Comparison of ENCODE assay signal across 12 cellular contexts in genomic region chrX:19535481-19535880, GRCh38. TPM values are rescaled to one million over a fixed set of nuclear protein-coding genes. Genes with fewer than 3 reads are reported as not detected.
DNase-seq lines count a peak whose midpoint lies in the region; ATAC-seq and TF ChIP-seq lines count a peak whose summit lies in the region.
"Had no signal": no experiment of that assay in that cellular context is flagged by ENCODE, and none has a peak within 500 bp of the region (broad histone marks: within the 10 kb centered on the region; RNA-seq: fewer than 3 reads in every experiment).

No MANE protein-coding gene starts in this region.

- H3K27me3 ChIP-seq in cardiac muscle cell (no peaks in the 10 kb centered on the region), right cardiac atrium (ENCODE audit: control insufficient read depth, insufficient read depth) (no peaks in the 10 kb centered on the region)
- no peaks in the 10 kb centered on the region for H3K27me3 ChIP-seq in CD8-positive, alpha-beta memory T cell (ENCODE audit: insufficient read depth, low read length, poor library complexity, severe bottlenecking)

- no peak overlapping the region for H3K4me3 Mint-ChIP-seq in activated T-helper 2 cell treated with anti-CD3 and anti-CD28 coated beads, Interferon-gamma antibody, Interleukin-2, Interleukin-4, amounts not matched to agents 10 μg/mL and 5 μg/mL and 100 μg/mL, durations not matched to agents 14 hours and 24 hours and 36 hours (ENCODE audit: low read depth)
- H3K4me3 Mint-ChIP-seq in CD8-positive, alpha-beta memory T cell, result no peak overlapping the region
- H3K4me3 Mint-ChIP-seq: natural killer cell had no signal

- no peaks in the 10 kb centered on the region for H3K4me1 ChIP-seq in cardiac muscle cell (ENCODE audit: low read depth)
- no peaks in the 10 kb centered on the region for H3K4me1 ChIP-seq in right cardiac atrium (ENCODE audit: control insufficient read depth, insufficient read depth, low read length)
- no peaks in the 10 kb centered on the region for H3K4me1 ChIP-seq in CD8-positive, alpha-beta memory T cell (ENCODE audit: insufficient read depth, low read length)

- no peak overlapping the region for H3K27ac Mint-ChIP-seq in activated T-helper 2 cell treated with anti-CD3 and anti-CD28 coated beads, Interferon-gamma antibody, Interleukin-2, Interleukin-4, amounts not matched to agents 10 μg/mL and 5 μg/mL and 100 μg/mL, durations not matched to agents 14 hours and 24 hours and 36 hours
- H3K27ac Mint-ChIP-seq in CD8-positive, alpha-beta memory T cell, result no peak overlapping the region

- no peak overlapping the region for H3K27ac ChIP-seq in cardiac muscle cell
- H3K27ac ChIP-seq in right cardiac atrium (ENCODE audit: low read length), result no peak overlapping the region
- no peak overlapping the region for H3K27ac ChIP-seq in CD8-positive, alpha-beta memory T cell (ENCODE audit: low read depth, low read length)
- H3K27ac ChIP-seq: SK-N-MC had no signal

- peak; percentile 41 for TF ChIP-seq CTCF in cardiac muscle cell (IDR thresholded peaks at IDR 0.05; ENCODE audit: low read depth, low read length)
- TF ChIP-seq CTCF in fibroblast of pulmonary artery (IDR thresholded peaks at IDR 0.05; ENCODE audit: low read length, missing control alignments), result peak; percentile 45

- H3K4me1 Mint-ChIP-seq in activated T-helper 2 cell treated with anti-CD3 and anti-CD28 coated beads, Interferon-gamma antibody, Interleukin-2, Interleukin-4, amounts not matched to agents 10 μg/mL and 5 μg/mL and 100 μg/mL, durations not matched to agents 14 hours and 24 hours and 36 hours (ENCODE audit: low read depth), result no peaks in the 10 kb centered on the region
- no peaks in the 10 kb centered on the region for H3K4me1 Mint-ChIP-seq in CD8-positive, alpha-beta memory T cell

- H3K36me3 ChIP-seq in cardiac muscle cell, result no peaks in the 10 kb centered on the region
- no peaks in the 10 kb centered on the region for H3K36me3 ChIP-seq in CD8-positive, alpha-beta memory T cell (ENCODE audit: insufficient read depth, low read length)

- H3K9me3 ChIP-seq in cardiac muscle cell (ENCODE audit: low read depth) (no peaks in the 10 kb centered on the region), right cardiac atrium (ENCODE audit: control insufficient read depth, low read length) (no peaks in the 10 kb centered on the region)
- H3K9me3 ChIP-seq in CD8-positive, alpha-beta memory T cell (ENCODE audit: low read length), result no peaks in the 10 kb centered on the region

- no peaks in the 10 kb centered on the region for H3K9me3 Mint-ChIP-seq in activated T-helper 2 cell treated with anti-CD3 and anti-CD28 coated beads, Interferon-gamma antibody, Interleukin-2, Interleukin-4, amounts not matched to agents 10 μg/mL and 5 μg/mL and 100 μg/mL, durations not matched to agents 14 hours and 24 hours and 36 hours
- H3K9me3 Mint-ChIP-seq in CD8-positive, alpha-beta memory T cell, result peaks cover 0 to 2% (median 0%) of the 10 kb centered on the region in 5 donors
- H3K9me3 Mint-ChIP-seq: natural killer cell had no signal

- 77% methylated on average over 2 of the region's 2 CpGs for WGBS in right cardiac atrium

- peak; percentile 23 to 44 for DNase-seq in cardiac muscle cell (ENCODE audit: low read depth in 1 of 2, low spot score in 1 of 2)
- DNase-seq in right cardiac atrium, result no peak
- DNase-seq in OCI-M1 (lab: John Stamatoyannopoulos, UW), result peak; percentile 53
- DNase-seq in fibroblast of pulmonary artery (ENCODE audit: low read depth), result peak; percentile 46
- no peak for DNase-seq in activated T-helper 2 cell treated with anti-CD3 and anti-CD28 coated beads, Interferon-gamma antibody, Interleukin-2, Interleukin-4, amounts not matched to agents 10 μg/mL and 5 μg/mL and 100 μg/mL, durations not matched to agents 14 hours and 24 hours and 36 hours (ENCODE audit: low spot score)
- DNase-seq in GF-D8 (lab: John Stamatoyannopoulos, UW), result no peak
- no peak for DNase-seq in CD8-positive, alpha-beta memory T cell
- DNase-seq: GDM1; natural killer cell; stimulated activated naive CD4-positive, alpha-beta T cell treated with Interleukin-2 at 50 U/mL for 16 hours had no signal

- intact Hi-C loops in right cardiac atrium (cut with DNase I), result loop anchor here in 1 of 4 donors (5.0 kb wide), 1 partner anchor 158 kb away; no protein-coding TSS in a partner anchor
- intact Hi-C loops in activated T-helper 2 cell treated with anti-CD3 and anti-CD28 coated beads, Interferon-gamma antibody, Interleukin-2, Interleukin-4, amounts not matched to agents 10 μg/mL and 5 μg/mL and 100 μg/mL, durations not matched to agents 14 hours and 24 hours and 36 hours (cut with micrococcal nuclease), result no loop called here

- H3K36me3 Mint-ChIP-seq in activated T-helper 2 cell treated with anti-CD3 and anti-CD28 coated beads, Interferon-gamma antibody, Interleukin-2, Interleukin-4, amounts not matched to agents 10 μg/mL and 5 μg/mL and 100 μg/mL, durations not matched to agents 14 hours and 24 hours and 36 hours (ENCODE audit: low read depth), result peaks cover 19% of the 10 kb centered on the region
- H3K36me3 Mint-ChIP-seq in CD8-positive, alpha-beta memory T cell, result peaks cover 0 to 47% (median 5%) of the 10 kb centered on the region in 3 donors
- H3K36me3 Mint-ChIP-seq: natural killer cell had no signal

- H3K27me3 Mint-ChIP-seq in activated T-helper 2 cell treated with anti-CD3 and anti-CD28 coated beads, Interferon-gamma antibody, Interleukin-2, Interleukin-4, amounts not matched to agents 10 μg/mL and 5 μg/mL and 100 μg/mL, durations not matched to agents 14 hours and 24 hours and 36 hours (ENCODE audit: low read depth), result no peaks in the 10 kb centered on the region
- H3K27me3 Mint-ChIP-seq in CD8-positive, alpha-beta memory T cell, result no peaks in the 10 kb centered on the region

- CTCF ChIA-PET in CD8-positive, alpha-beta memory T cell (lab: Charles Lee), result interaction anchor here (0.9 kb wide), 1 partner anchor 163 kb away, joined by 5 read pairs; no protein-coding TSS in a partner anchor

- no peak for ATAC-seq in right cardiac atrium
- no peak for ATAC-seq in HG02642 (IDR thresholded peaks at IDR 0.05; ENCODE audit: poor library complexity, unreplicated experiment)

- POLR2A ChIA-PET in CD8-positive, alpha-beta memory T cell (lab: Charles Lee), result no interaction called here

- no peak overlapping the region for H3K4me3 ChIP-seq in cardiac muscle cell
- no peak overlapping the region for H3K4me3 ChIP-seq in right cardiac atrium (ENCODE audit: low read length)
- H3K4me3 ChIP-seq in fibroblast of pulmonary artery (replicated peaks; ENCODE audit: low read depth, low read length), result no peak overlapping the region
- no peak overlapping the region for H3K4me3 ChIP-seq in CD8-positive, alpha-beta memory T cell (ENCODE audit: low read length)
- H3K4me3 ChIP-seq: SK-N-MC had no signal

RNA-seq across cellular contexts. Expression of gene MAP3K15, which starts 20.2 kb away (rescaled TPM):
- total RNA-seq in cardiac muscle cell, result 1.2 and 1.7 TPM in 2 replicates
- 1.9 and 2.8 TPM in 2 replicates for polyA plus RNA-seq in cardiac muscle cell
- under 1 TPM in 3 of 4 donors, not detected in 1; 0.09 to 0.23 (median 0.17) TPM for total RNA-seq in right cardiac atrium
- polyA plus RNA-seq in right cardiac atrium, result 0.45 TPM
- 0.94 and 1.1 TPM in 2 replicates for total RNA-seq in activated T-helper 2 cell treated with anti-CD3 and anti-CD28 coated beads, Interferon-gamma antibody, Interleukin-2, Interleukin-4, amounts not matched to agents 10 μg/mL and 5 μg/mL and 100 μg/mL, durations not matched to agents 14 hours and 24 hours and 36 hours
- total RNA-seq in CD8-positive, alpha-beta memory T cell, result under 1 TPM; 0.13 to 0.28 TPM
- polyA plus RNA-seq in CD8-positive, alpha-beta memory T cell, result not detected

Comparison
In these comparisons a context has a peak if more than half of its experiments do, and no peak if none do; other contexts are left out.
1. DNase-seq: peak in cardiac muscle cell (2 of 2), OCI-M1 (single experiment) and fibroblast of pulmonary artery (single experiment); none in right cardiac atrium (0 of 3), activated T-helper 2 cell treated with anti-CD3 and anti-CD28 coated beads, Interferon-gamma antibody, Interleukin-2, Interleukin-4, amounts not matched to agents 10 μg/mL and 5 μg/mL and 100 μg/mL, durations not matched to agents 14 hours and 24 hours and 36 hours (single experiment), GF-D8 (single experiment) and CD8-positive, alpha-beta memory T cell (0 of 5).